ENCODE assay signal across 33 cellular contexts in the genomic region with DNA sequence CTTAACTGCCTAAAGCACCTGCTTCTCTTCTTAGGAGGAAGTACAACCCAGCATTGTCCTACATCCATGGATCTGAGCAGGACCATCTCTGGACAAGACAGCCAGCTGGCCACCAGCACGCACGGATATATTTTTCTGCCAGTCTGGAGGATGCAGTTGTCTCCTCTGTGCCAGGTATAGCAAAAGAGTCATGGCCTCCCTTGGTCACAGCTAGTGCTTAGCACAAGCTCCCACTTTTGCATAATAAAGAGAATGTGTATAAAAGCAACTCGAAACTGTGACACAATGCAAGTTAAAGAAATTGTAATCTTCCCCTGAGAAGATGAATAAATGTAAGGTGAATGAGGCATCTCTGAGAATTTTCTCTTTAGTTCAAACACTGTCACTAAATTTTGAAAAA.
"Had no signal": no experiment of that assay in that cellular context is flagged by ENCODE, and none has a peak within 500 bp of the region (broad histone marks: within the 10 kb centered on the region; RNA-seq: fewer than 3 reads in every experiment).

No MANE protein-coding gene starts in this region.

- H3K27me3 Mint-ChIP-seq: activated CD4-positive, alpha-beta memory T cell treated with anti-CD3 and anti-CD28 coated beads for 36 hours; activated CD4-positive, alpha-beta T cell treated with anti-CD3 and anti-CD28 coated beads for 36 hours; activated CD4-positive, alpha-beta T cell treated with anti-CD3 and anti-CD28 coated beads, Interleukin-2, amount 10 ng/mL, durations not matched to agents 24 days and 14 days; activated CD8-positive, alpha-beta memory T cell treated with anti-CD3 and anti-CD28 coated beads, Interleukin-2, amount 10 ng/mL, durations not matched to agents 7 days and 5 days; activated naive CD4-positive, alpha-beta T cell treated with anti-CD3 and anti-CD28 coated beads, Interleukin-2, amount 50 U/mL, for 24 hours; activated naive CD8-positive, alpha-beta T cell treated with anti-CD3 and anti-CD28 coated beads for 36 hours; activated naive CD8-positive, alpha-beta T cell treated with anti-CD3 and anti-CD28 coated beads, Interleukin-2, amount 50 U/mL, for 24 hours; T-helper 17 cell had no signal

- DNase-seq: activated CD4-positive, alpha-beta memory T cell treated with anti-CD3 and anti-CD28 coated beads for 36 hours; activated CD4-positive, alpha-beta T cell treated with anti-CD3 and anti-CD28 coated beads for 36 hours; activated CD4-positive, alpha-beta T cell treated with anti-CD3 and anti-CD28 coated beads, Interleukin-2, amount 10 ng/mL, durations not matched to agents 24 days and 14 days; activated CD4-positive, CD25-positive, alpha-beta regulatory T cell; activated CD4-positive, CD25-positive, alpha-beta regulatory T cell treated with anti-CD3 and anti-CD28 coated beads, Interleukin-2, amount 50 U/mL, for 72 hours; activated CD8-positive, alpha-beta memory T cell treated with anti-CD3 and anti-CD28 coated beads, Interleukin-2, amount 10 ng/mL, durations not matched to agents 7 days and 5 days; activated CD8-positive, alpha-beta memory T cell treated with anti-CD3 and anti-CD28 coated beads, Interleukin-2, amount 50 U/mL, for 4 hours; activated CD8-positive, alpha-beta T cell treated with anti-CD3 and anti-CD28 coated beads, Interleukin-2, amount 10 ng/mL, durations not matched to agents 7 days and 5 days; activated effector memory CD4-positive, alpha-beta T cell treated with anti-CD3 and anti-CD28 coated beads, Interleukin-2, amount 50 U/mL, for 16 hours; activated naive CD4-positive, alpha-beta T cell treated with anti-CD3 and anti-CD28 coated beads for 36 hours; activated naive CD8-positive, alpha-beta T cell treated with anti-CD3 and anti-CD28 coated beads for 36 hours; activated naive CD8-positive, alpha-beta T cell treated with anti-CD3 and anti-CD28 coated beads, Interleukin-2, amount 50 U/mL, for 24 hours; activated T-cell treated with anti-CD3 and anti-CD28 coated beads, Interleukin-2, amount 50 U/mL, for 1 hour; activated T-cell treated with anti-CD3 and anti-CD28 coated beads, Interleukin-2, amount 50 U/mL, for 48 hours; adrenal gland; amygdala; aorta; body of pancreas; caudate nucleus; effector CD8-positive, alpha-beta T cell; foreskin keratinocyte; gastrocnemius medialis; glutamatergic neuron; heart left ventricle; T-helper 1 cell; T-helper 17 cell; T1000; WERI-Rb-1 had no signal

- H3K9me3 Mint-ChIP-seq: activated CD4-positive, alpha-beta memory T cell treated with anti-CD3 and anti-CD28 coated beads for 36 hours; activated CD4-positive, alpha-beta T cell treated with anti-CD3 and anti-CD28 coated beads, Interleukin-2, amount 10 ng/mL, durations not matched to agents 24 days and 14 days; activated naive CD4-positive, alpha-beta T cell treated with anti-CD3 and anti-CD28 coated beads for 36 hours; activated naive CD4-positive, alpha-beta T cell treated with anti-CD3 and anti-CD28 coated beads, Interleukin-2, amount 50 U/mL, for 24 hours; activated naive CD8-positive, alpha-beta T cell treated with anti-CD3 and anti-CD28 coated beads for 36 hours; activated naive CD8-positive, alpha-beta T cell treated with anti-CD3 and anti-CD28 coated beads, Interleukin-2, amount 50 U/mL, for 24 hours; activated T-helper 1 cell treated with anti-CD3 and anti-CD28 coated beads, Interleukin-12 subunit alpha, Interleukin-12 subunit beta, Interleukin-2, Interleukin-4 antibody, amounts not matched to agents 30 ng/mL and 10 ng/mL and 1 ng/mL, durations not matched to agents 14 hours and 24 hours and 36 hours; activated T-helper 2 cell treated with anti-CD3 and anti-CD28 coated beads, Interferon-gamma antibody, Interleukin-2, Interleukin-4, amounts not matched to agents 10 μg/mL and 5 μg/mL and 100 μg/mL, durations not matched to agents 14 hours and 24 hours and 36 hours; T-helper 2 cell treated with Interferon-gamma antibody and Interleukin-4, amounts not matched to agents 5 μg/mL and 100 μg/mL, for 36 hours had no signal

- H3K4me1 Mint-ChIP-seq: activated CD4-positive, alpha-beta T cell treated with anti-CD3 and anti-CD28 coated beads for 36 hours; activated CD4-positive, alpha-beta T cell treated with anti-CD3 and anti-CD28 coated beads, Interleukin-2, amount 10 ng/mL, durations not matched to agents 24 days and 14 days; activated CD8-positive, alpha-beta memory T cell treated with anti-CD3 and anti-CD28 coated beads, Interleukin-2, amount 10 ng/mL, durations not matched to agents 7 days and 5 days; activated naive CD4-positive, alpha-beta T cell treated with anti-CD3 and anti-CD28 coated beads, Interleukin-2, amount 50 U/mL, for 24 hours; activated naive CD8-positive, alpha-beta T cell treated with anti-CD3 and anti-CD28 coated beads for 36 hours; activated naive CD8-positive, alpha-beta T cell treated with anti-CD3 and anti-CD28 coated beads, Interleukin-2, amount 50 U/mL, for 24 hours had no signal

- H3K27me3 ChIP-seq: adrenal gland, body of pancreas, esophagus muscularis mucosa, foreskin keratinocyte, gastrocnemius medialis, heart left ventricle had no signal

- H3K9me3 ChIP-seq: adrenal gland, body of pancreas, esophagus muscularis mucosa, gastrocnemius medialis, heart left ventricle had no signal

- H3K4me3 Mint-ChIP-seq: activated CD4-positive, alpha-beta memory T cell treated with anti-CD3 and anti-CD28 coated beads for 36 hours; activated CD4-positive, alpha-beta T cell treated with anti-CD3 and anti-CD28 coated beads for 36 hours; activated CD4-positive, alpha-beta T cell treated with anti-CD3 and anti-CD28 coated beads, Interleukin-2, amount 10 ng/mL, durations not matched to agents 24 days and 14 days; activated CD8-positive, alpha-beta memory T cell treated with anti-CD3 and anti-CD28 coated beads, Interleukin-2, amount 10 ng/mL, durations not matched to agents 7 days and 5 days; activated CD8-positive, alpha-beta T cell treated with anti-CD3 and anti-CD28 coated beads, Interleukin-2, amount 10 ng/mL, durations not matched to agents 7 days and 5 days; activated naive CD4-positive, alpha-beta T cell treated with anti-CD3 and anti-CD28 coated beads for 36 hours; activated naive CD4-positive, alpha-beta T cell treated with anti-CD3 and anti-CD28 coated beads, Interleukin-2, amount 50 U/mL, for 24 hours; activated naive CD8-positive, alpha-beta T cell treated with anti-CD3 and anti-CD28 coated beads for 36 hours; activated naive CD8-positive, alpha-beta T cell treated with anti-CD3 and anti-CD28 coated beads, Interleukin-2, amount 50 U/mL, for 24 hours; activated T-helper 1 cell treated with anti-CD3 and anti-CD28 coated beads, Interleukin-12 subunit alpha, Interleukin-12 subunit beta, Interleukin-2, Interleukin-4 antibody, amounts not matched to agents 30 ng/mL and 10 ng/mL and 1 ng/mL, durations not matched to agents 14 hours and 24 hours and 36 hours; T-helper 17 cell; T-helper 2 cell treated with Interferon-gamma antibody and Interleukin-4, amounts not matched to agents 5 μg/mL and 100 μg/mL, for 36 hours had no signal

- H3K36me3 ChIP-seq: adrenal gland, esophagus muscularis mucosa, gastrocnemius medialis, heart left ventricle, WERI-Rb-1 had no signal

- H3K4me1 ChIP-seq: adrenal gland, body of pancreas, esophagus muscularis mucosa, foreskin keratinocyte, gastrocnemius medialis, heart left ventricle had no signal

- H3K36me3 Mint-ChIP-seq: activated CD4-positive, alpha-beta memory T cell treated with anti-CD3 and anti-CD28 coated beads for 36 hours; activated CD8-positive, alpha-beta memory T cell treated with anti-CD3 and anti-CD28 coated beads, Interleukin-2, amount 10 ng/mL, durations not matched to agents 7 days and 5 days; activated naive CD4-positive, alpha-beta T cell treated with anti-CD3 and anti-CD28 coated beads, Interleukin-2, amount 50 U/mL, for 24 hours; activated naive CD8-positive, alpha-beta T cell treated with anti-CD3 and anti-CD28 coated beads for 36 hours had no signal

- H3K27ac ChIP-seq: adrenal gland, body of pancreas, esophagus muscularis mucosa, foreskin keratinocyte, gastrocnemius medialis, heart left ventricle, WERI-Rb-1 had no signal

- H3K27ac Mint-ChIP-seq: activated CD4-positive, alpha-beta memory T cell treated with anti-CD3 and anti-CD28 coated beads for 36 hours; activated CD4-positive, alpha-beta T cell treated with anti-CD3 and anti-CD28 coated beads for 36 hours; activated CD4-positive, alpha-beta T cell treated with anti-CD3 and anti-CD28 coated beads, Interleukin-2, amount 10 ng/mL, durations not matched to agents 24 days and 14 days; activated CD8-positive, alpha-beta memory T cell treated with anti-CD3 and anti-CD28 coated beads, Interleukin-2, amount 10 ng/mL, durations not matched to agents 7 days and 5 days; activated CD8-positive, alpha-beta T cell treated with anti-CD3 and anti-CD28 coated beads, Interleukin-2, amount 10 ng/mL, durations not matched to agents 7 days and 5 days; activated naive CD4-positive, alpha-beta T cell treated with anti-CD3 and anti-CD28 coated beads for 36 hours; activated naive CD4-positive, alpha-beta T cell treated with anti-CD3 and anti-CD28 coated beads, Interleukin-2, amount 50 U/mL, for 24 hours; activated naive CD8-positive, alpha-beta T cell treated with anti-CD3 and anti-CD28 coated beads for 36 hours; activated naive CD8-positive, alpha-beta T cell treated with anti-CD3 and anti-CD28 coated beads, Interleukin-2, amount 50 U/mL, for 24 hours; activated T-helper 1 cell treated with anti-CD3 and anti-CD28 coated beads, Interleukin-12 subunit alpha, Interleukin-12 subunit beta, Interleukin-2, Interleukin-4 antibody, amounts not matched to agents 30 ng/mL and 10 ng/mL and 1 ng/mL, durations not matched to agents 14 hours and 24 hours and 36 hours; activated T-helper 2 cell treated with anti-CD3 and anti-CD28 coated beads, Interferon-gamma antibody, Interleukin-2, Interleukin-4, amounts not matched to agents 10 μg/mL and 5 μg/mL and 100 μg/mL, durations not matched to agents 14 hours and 24 hours and 36 hours; T-helper 17 cell; T-helper 2 cell treated with Interferon-gamma antibody and Interleukin-4, amounts not matched to agents 5 μg/mL and 100 μg/mL, for 36 hours had no signal

- H3K4me3 ChIP-seq: adrenal gland, body of pancreas, esophagus muscularis mucosa, gastrocnemius medialis, heart left ventricle had no signal

- ATAC-seq: activated CD4-positive, alpha-beta T cell treated with anti-CD3 and anti-CD28 coated beads for 36 hours; activated CD8-positive, alpha-beta memory T cell treated with anti-CD3 and anti-CD28 coated beads, Interleukin-2, amount 10 ng/mL, durations not matched to agents 7 days and 5 days; activated CD8-positive, alpha-beta T cell treated with anti-CD3 and anti-CD28 coated beads, Interleukin-2, amount 10 ng/mL, durations not matched to agents 7 days and 5 days; activated naive CD8-positive, alpha-beta T cell treated with anti-CD3 and anti-CD28 coated beads, Interleukin-2, amount 50 U/mL, for 24 hours; body of pancreas; foreskin keratinocyte; gastrocnemius medialis; heart left ventricle; T-helper 17 cell had no signal
